In genomic region chr6:34115396-34116314, GRCh38 we compare ENCODE assay signal across 1 cellular context.
TF ChIP-seq lines count a peak whose summit lies in the region.

No MANE protein-coding gene starts in this region.

TF ChIP-seq in K562, 482 proteins besides CTCF, POLR2A, EP300 and RAD21 (continued from another document):
- TF ChIP-seq AFF1 (IDR thresholded peaks at IDR 0.05; ENCODE audit: low read depth in 1 of 2, partially characterized antibody in 2 of 2) (peak in 1 of 2 experiments; percentile 89), ZNF766 (CRISPR knock-in tag; conservative IDR thresholded peaks at IDR 0.05) (peak; percentile 56; the same call in 1 of the 2 replicates)
